8 cellular contexts compared by ENCODE assay signal in genomic region chr9:125409637-125410521, GRCh38.
A peak's percentile ranks its signal among the peaks of the same experiment; 100 is the strongest.
DNase-seq lines count a peak whose midpoint lies in the region; ATAC-seq and TF ChIP-seq lines count a peak whose summit lies in the region.

No MANE protein-coding gene starts in this region.

- H3K9me3 Mint-ChIP-seq in Calu3 (ENCODE audit: low read depth, unreplicated experiment) (peaks cover 5% of the 10 kb centered on the region), endothelial cell (ENCODE audit: unreplicated experiment) (no peaks in the 10 kb centered on the region)
- H3K9me3 Mint-ChIP-seq in stimulated activated effector memory CD8-positive, alpha-beta T cell treated with anti-CD3 and anti-CD28 coated beads, Interleukin-12 subunit alpha, Interleukin-12 subunit beta, amount 100 ng/mL, for 72 hours, result no peaks in the 10 kb centered on the region

- H3K4me1 Mint-ChIP-seq in Calu3 (ENCODE audit: low read depth, unreplicated experiment) (peaks cover 28% of the 10 kb centered on the region), T-helper 17 cell (peaks cover 16% of the 10 kb centered on the region), endothelial cell (ENCODE audit: unreplicated experiment) (peaks cover 13% of the 10 kb centered on the region)
- peaks cover 25% of the 10 kb centered on the region for H3K4me1 Mint-ChIP-seq in stimulated activated effector memory CD8-positive, alpha-beta T cell treated with anti-CD3 and anti-CD28 coated beads, Interleukin-12 subunit alpha, Interleukin-12 subunit beta, amount 100 ng/mL, for 72 hours

- H3K27ac Mint-ChIP-seq in Calu3 (ENCODE audit: unreplicated experiment) (peak overlapping the region; percentile 4), T-helper 17 cell (peak overlapping the region; percentile 35), endothelial cell (ENCODE audit: unreplicated experiment) (peak overlapping the region; percentile 44)
- peak overlapping the region; percentile 56 for H3K27ac Mint-ChIP-seq in stimulated activated effector memory CD8-positive, alpha-beta T cell treated with anti-CD3 and anti-CD28 coated beads, Interleukin-12 subunit alpha, Interleukin-12 subunit beta, amount 100 ng/mL, for 72 hours

- no TSS peak for BruUV-seq in Calu3 (replicated peaks; lab: Mats Ljungman, UMichigan)

- intact Hi-C loops in Calu3 (cut with micrococcal nuclease; ENCODE audit: unreplicated experiment) (loop anchor here (5.0 kb wide), 2 partner anchors 222 to 817 kb away; no protein-coding TSS in a partner anchor), breast epithelium (cut with DNase I; ENCODE audit: low total_unique reads) (loop anchor here (5.0 kb wide), 2 partner anchors 192 to 337 kb away; partner anchors contain the start of gene PBX3)

- H3K27ac ChIP-seq in breast epithelium, result no peak overlapping the region

- no peaks in the 10 kb centered on the region for H3K4me1 ChIP-seq in breast epithelium

- H3K36me3 Mint-ChIP-seq in Calu3 (ENCODE audit: insufficient read depth, unreplicated experiment) (peaks cover 23% of the 10 kb centered on the region), T-helper 17 cell (ENCODE audit: low read depth) (peaks cover 7% of the 10 kb centered on the region), endothelial cell (ENCODE audit: low read depth, unreplicated experiment) (peaks cover 10% of the 10 kb centered on the region)
- no peaks in the 10 kb centered on the region for H3K36me3 Mint-ChIP-seq in stimulated activated effector memory CD8-positive, alpha-beta T cell treated with anti-CD3 and anti-CD28 coated beads, Interleukin-12 subunit alpha, Interleukin-12 subunit beta, amount 100 ng/mL, for 72 hours

- POLR2A ChIA-PET in HEK293T (lab: Yijun Ruan, JAX), result interaction anchor here (1.3 kb wide), 1 partner anchor 13 kb away, joined by 3 read pairs; no protein-coding TSS in a partner anchor

- ATAC-seq in T-helper 17 cell (peak; percentile 79), HG03025 (IDR thresholded peaks at IDR 0.05; ENCODE audit: low FRiP score, unreplicated experiment) (no peak)
- ATAC-seq in stimulated activated effector memory CD8-positive, alpha-beta T cell treated with anti-CD3 and anti-CD28 coated beads, Interleukin-12 subunit alpha, Interleukin-12 subunit beta, amount 100 ng/mL, for 72 hours, result peak; percentile 42

- no peaks in the 10 kb centered on the region for H3K36me3 ChIP-seq in breast epithelium

- no peak for TF ChIP-seq POLR2A in breast epithelium (IDR thresholded peaks at IDR 0.05)

- H3K27me3 ChIP-seq in breast epithelium, result no peaks in the 10 kb centered on the region

- peak; percentile 9 for DNase-seq in Calu3
- peak; percentile 69 for DNase-seq in HEK293T (ENCODE audit: extremely low spot score)
- peak in 1 of 3 donors; percentile 19 for DNase-seq in T-helper 17 cell
- no peak for DNase-seq in endothelial cell (ENCODE audit: low spot score)
- DNase-seq in stimulated activated effector memory CD8-positive, alpha-beta T cell treated with anti-CD3 and anti-CD28 coated beads, Interleukin-12 subunit alpha, Interleukin-12 subunit beta, amount 100 ng/mL, for 72 hours (ENCODE audit: low spot score in 2 of 2), result no peak
- no peak for DNase-seq in breast epithelium (ENCODE audit: low spot score in 2 of 2)
- DNase-seq in T-helper 9 cell, result no peak

- H3K9me3 ChIP-seq in T-helper 17 cell (ENCODE audit: control insufficient read depth, low read length, poor library complexity, severe bottlenecking) (no peaks in the 10 kb centered on the region), breast epithelium (no peaks in the 10 kb centered on the region)

- H3K27me3 Mint-ChIP-seq in Calu3 (ENCODE audit: unreplicated experiment) (peaks cover 32% of the 10 kb centered on the region), T-helper 17 cell (peaks cover 49% of the 10 kb centered on the region), endothelial cell (ENCODE audit: unreplicated experiment) (peaks cover 17% of the 10 kb centered on the region)

- CTCF ChIA-PET in Calu3 (lab: Charles Lee) (no interaction called here), HEK293T (lab: Yijun Ruan, JAX) (no interaction called here)

- H3K4me3 ChIP-seq in breast epithelium, result no peak overlapping the region

- no peak for TF ChIP-seq CTCF in Calu3 (IDR thresholded peaks at IDR 0.05; ENCODE audit: unreplicated experiment)
- TF ChIP-seq CTCF in endothelial cell (IDR thresholded peaks at IDR 0.05; ENCODE audit: unreplicated experiment), result no peak
- TF ChIP-seq CTCF in breast epithelium (IDR thresholded peaks at IDR 0.05), result no peak

- H3K4me3 Mint-ChIP-seq in Calu3 (ENCODE audit: low read depth, unreplicated experiment), result peak overlapping the region; percentile 21
- peak overlapping the region; percentile 78 for H3K4me3 Mint-ChIP-seq in T-helper 17 cell
- peak overlapping the region; percentile 76 for H3K4me3 Mint-ChIP-seq in endothelial cell (ENCODE audit: unreplicated experiment)
- peak overlapping the region; percentile 78 for H3K4me3 Mint-ChIP-seq in stimulated activated effector memory CD8-positive, alpha-beta T cell treated with anti-CD3 and anti-CD28 coated beads, Interleukin-12 subunit alpha, Interleukin-12 subunit beta, amount 100 ng/mL, for 72 hours

TF ChIP-seq in HEK293T, 16 proteins besides CTCF, POLR2A, EP300 and RAD21:
- no peak for TF ChIP-seq NFRKB (IDR thresholded peaks at IDR 0.05)
- no peak for TF ChIP-seq ARNT (IDR thresholded peaks at IDR 0.05)
- TF ChIP-seq FOXA1 (IDR thresholded peaks at IDR 0.05), result no peak
- TF ChIP-seq ZNF384 (IDR thresholded peaks at IDR 0.05), result no peak
- TF ChIP-seq PKNOX1 (IDR thresholded peaks at IDR 0.05), result peak; percentile 98
- TF ChIP-seq L3MBTL2 (conservative IDR thresholded peaks at IDR 0.05), result no peak
- TF ChIP-seq FOXK2 (IDR thresholded peaks at IDR 0.05), result no peak
- TF ChIP-seq ELF4 (IDR thresholded peaks at IDR 0.05), result no peak
- peak; percentile 49; the same call in 1 of the 2 replicates for TF ChIP-seq TARDBP (IDR thresholded peaks at IDR 0.05)

Comparison
In these comparisons a context has a peak if more than half of its experiments do, and no peak if none do; other contexts are left out.
1. DNase-seq: peak in Calu3 (single experiment) and HEK293T (single experiment); none in endothelial cell (single experiment), stimulated activated effector memory CD8-positive, alpha-beta T cell treated with anti-CD3 and anti-CD28 coated beads, Interleukin-12 subunit alpha, Interleukin-12 subunit beta, amount 100 ng/mL, for 72 hours (0 of 2), breast epithelium (0 of 2) and T-helper 9 cell (single experiment).
2. H3K27ac Mint-ChIP-seq: peak in every context shown above with its lines; median percentile 56 in stimulated activated effector memory CD8-positive, alpha-beta T cell treated with anti-CD3 and anti-CD28 coated beads, Interleukin-12 subunit alpha, Interleukin-12 subunit beta, amount 100 ng/mL, for 72 hours; 44 in endothelial cell; 35 in T-helper 17 cell; 4 in Calu3.
3. H3K4me3 Mint-ChIP-seq: peak in every context shown above with its lines; median percentile 78 in T-helper 17 cell; 78 in stimulated activated effector memory CD8-positive, alpha-beta T cell treated with anti-CD3 and anti-CD28 coated beads, Interleukin-12 subunit alpha, Interleukin-12 subunit beta, amount 100 ng/mL, for 72 hours; 76 in endothelial cell; 21 in Calu3.